Comparison of ENCODE assay signal across 9 cellular contexts in the genomic region with DNA sequence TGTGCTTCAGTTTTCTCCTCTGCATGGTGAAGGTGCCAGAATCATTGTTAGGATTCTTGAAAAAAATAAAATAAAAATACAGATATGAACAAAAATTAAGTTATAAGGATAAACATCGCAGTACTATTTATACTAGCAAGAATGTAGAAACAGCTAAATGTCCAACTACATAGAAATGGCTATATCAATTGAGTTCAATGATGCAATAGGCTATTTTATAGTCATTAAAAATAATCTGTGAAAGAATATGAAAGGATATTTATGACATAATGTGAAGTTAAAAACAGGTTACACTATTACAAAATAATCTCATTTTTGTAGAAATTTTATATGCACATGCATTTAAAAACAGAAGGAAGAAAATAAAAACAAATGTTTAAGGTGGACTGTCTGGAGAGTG.
"Had no signal": no experiment of that assay in that cellular context is flagged by ENCODE, and none has a peak within 500 bp of the region (broad histone marks: within the 10 kb centered on the region; RNA-seq: fewer than 3 reads in every experiment).

No MANE protein-coding gene starts in this region.

- FAIRE-seq: H1, HTR-8/SVneo had no signal

- DNase-seq: H9, HCEC 1CT, IMR-90, Karpas-422, KBM-7 had no signal

- H3K9ac ChIP-seq: KMS-11 had no signal

- H3K27ac ChIP-seq: KMS-11 had no signal

- ATAC-seq: GM23338 had no signal

- H3K4me3 ChIP-seq: GM23338 had no signal
